Comparison of ENCODE assay signal across 22 cellular contexts in genomic region chr11:9825315-9825714, GRCh38.
DNase-seq lines count a peak whose midpoint lies in the region; ATAC-seq, FAIRE-seq and TF ChIP-seq lines count a peak whose summit lies in the region.
"Had no signal": no experiment of that assay in that cellular context is flagged by ENCODE, and none has a peak within 500 bp of the region (broad histone marks: within the 10 kb centered on the region; RNA-seq: fewer than 3 reads in every experiment).

No MANE protein-coding gene starts in this region.

- H3K36me3 ChIP-seq in suprapubic skin (peaks cover 5% of the 10 kb centered on the region), gastrocnemius medialis (no peaks in the 10 kb centered on the region)
- H3K36me3 ChIP-seq: pancreas, WERI-Rb-1 had no signal

- H3K4me1 Mint-ChIP-seq in activated T-helper 17 cell treated with anti-CD3 and anti-CD28 coated beads, Interleukin-2, amount 50 U/mL, for 72 hours = no peaks in the 10 kb centered on the region
- H3K4me1 Mint-ChIP-seq: activated CD4-positive, alpha-beta memory T cell treated with anti-CD3 and anti-CD28 coated beads, Interleukin-2, amount 10 ng/mL, durations not matched to agents 7 days and 5 days; activated naive CD8-positive, alpha-beta T cell treated with anti-CD3 and anti-CD28 coated beads, Interleukin-2, amount 10 ng/mL, durations not matched to agents 7 days and 5 days; naive B cell had no signal

- H3K4me1 ChIP-seq in suprapubic skin (peaks cover 13% of the 10 kb centered on the region), gastrocnemius medialis (no peaks in the 10 kb centered on the region)
- H3K4me1 ChIP-seq: testis had no signal

- DNase-seq in AG09309 (ENCODE audit: low read depth) (peak; percentile 73), GM12892 (ENCODE audit: insufficient read length) (no peak), fibroblast of pulmonary artery (ENCODE audit: low read depth) (peak; percentile 10), suprapubic skin (ENCODE audit: low spot score in 2 of 2) (no peak), NCI-H146 (lab: John Stamatoyannopoulos, UW) (no peak), gastrocnemius medialis (no peak)
- DNase-seq: activated CD4-positive, alpha-beta memory T cell treated with anti-CD3 and anti-CD28 coated beads, Interleukin-2, amount 10 ng/mL, durations not matched to agents 7 days and 5 days; activated naive CD8-positive, alpha-beta T cell treated with anti-CD3 and anti-CD28 coated beads, Interleukin-2, amount 10 ng/mL, durations not matched to agents 7 days and 5 days; activated T-cell treated with anti-CD3 and anti-CD28 coated beads, Interleukin-2, amount 50 U/mL, for 4 hours; central memory CD4-positive, alpha-beta T cell; effector CD8-positive, alpha-beta T cell; H7; naive B cell; NCI-H187; pancreas; SHP77; stimulated activated CD4-positive, alpha-beta T cell treated with anti-CD3 and anti-CD28 coated beads, Interleukin-4, amount 100 ng/mL, for 1 hour; T-helper 1 cell; testis; WERI-Rb-1 had no signal

- H3K27me3 Mint-ChIP-seq in activated T-helper 17 cell treated with anti-CD3 and anti-CD28 coated beads, Interleukin-2, amount 50 U/mL, for 72 hours = no peaks in the 10 kb centered on the region
- H3K27me3 Mint-ChIP-seq: activated CD4-positive, alpha-beta memory T cell treated with anti-CD3 and anti-CD28 coated beads, Interleukin-2, amount 10 ng/mL, durations not matched to agents 7 days and 5 days; activated naive CD8-positive, alpha-beta T cell treated with anti-CD3 and anti-CD28 coated beads, Interleukin-2, amount 10 ng/mL, durations not matched to agents 7 days and 5 days; naive B cell had no signal

- peak overlapping the region; percentile 14 for H3K27ac Mint-ChIP-seq in activated T-helper 17 cell treated with anti-CD3 and anti-CD28 coated beads, Interleukin-2, amount 50 U/mL, for 72 hours
- H3K27ac Mint-ChIP-seq: activated CD4-positive, alpha-beta memory T cell treated with anti-CD3 and anti-CD28 coated beads, Interleukin-2, amount 10 ng/mL, durations not matched to agents 7 days and 5 days; activated naive CD8-positive, alpha-beta T cell treated with anti-CD3 and anti-CD28 coated beads, Interleukin-2, amount 10 ng/mL, durations not matched to agents 7 days and 5 days had no signal

- TF ChIP-seq POLR2A in GM12892 (IDR thresholded peaks at IDR 0.05; ENCODE audit: low read depth, low read length) (no peak), suprapubic skin (IDR thresholded peaks at IDR 0.05) (no peak), gastrocnemius medialis (IDR thresholded peaks at IDR 0.05) (no peak)

- TF ChIP-seq CTCF in AG09309 (IDR thresholded peaks at IDR 0.05; ENCODE audit: control insufficient read depth, insufficient read depth, low read depth, low read length, missing control alignments) (peak; percentile 34), fibroblast of pulmonary artery (IDR thresholded peaks at IDR 0.05; ENCODE audit: low read length, missing control alignments) (no peak), suprapubic skin (IDR thresholded peaks at IDR 0.05) (no peak), gastrocnemius medialis (IDR thresholded peaks at IDR 0.05 in 4 of 5, conservative IDR thresholded peaks at IDR 0.05 in 1 of 5) (no peak)

- H3K27ac ChIP-seq in suprapubic skin (no peak overlapping the region), gastrocnemius medialis (no peak overlapping the region)
- H3K27ac ChIP-seq: pancreas, testis, WERI-Rb-1 had no signal

- H3K9me3 ChIP-seq in suprapubic skin (no peaks in the 10 kb centered on the region), gastrocnemius medialis (no peaks in the 10 kb centered on the region)
- H3K9me3 ChIP-seq: pancreas, testis had no signal

- H3K27me3 ChIP-seq in suprapubic skin (no peaks in the 10 kb centered on the region), gastrocnemius medialis (no peaks in the 10 kb centered on the region)
- H3K27me3 ChIP-seq: pancreas, testis had no signal

- no peaks in the 10 kb centered on the region for H3K9me3 Mint-ChIP-seq in activated T-helper 17 cell treated with anti-CD3 and anti-CD28 coated beads, Interleukin-2, amount 50 U/mL, for 72 hours
- H3K9me3 Mint-ChIP-seq: activated CD4-positive, alpha-beta memory T cell treated with anti-CD3 and anti-CD28 coated beads, Interleukin-2, amount 10 ng/mL, durations not matched to agents 7 days and 5 days; activated naive CD8-positive, alpha-beta T cell treated with anti-CD3 and anti-CD28 coated beads, Interleukin-2, amount 10 ng/mL, durations not matched to agents 7 days and 5 days; activated T-cell treated with anti-CD3 and anti-CD28 coated beads, Interleukin-2, amount 50 U/mL, for 4 hours; naive B cell had no signal

- ATAC-seq in activated T-helper 17 cell treated with anti-CD3 and anti-CD28 coated beads, Interleukin-2, amount 50 U/mL, for 72 hours (replicated peaks) = peak; percentile 68
- ATAC-seq in gastrocnemius medialis (no peak), HG03439 (IDR thresholded peaks at IDR 0.05; ENCODE audit: unreplicated experiment) (no peak)
- ATAC-seq: activated T-cell treated with anti-CD3 and anti-CD28 coated beads, Interleukin-2, amount 50 U/mL, for 4 hours; pancreas had no signal

- H3K4me3 ChIP-seq in AG09309 (ENCODE audit: control insufficient read depth, low read depth, low read length) (no peak overlapping the region), fibroblast of pulmonary artery (replicated peaks; ENCODE audit: low read depth, low read length) (no peak overlapping the region), suprapubic skin (no peak overlapping the region), gastrocnemius medialis (no peak overlapping the region)
- H3K4me3 ChIP-seq: pancreas, testis had no signal

- H3K4me3 Mint-ChIP-seq in activated T-helper 17 cell treated with anti-CD3 and anti-CD28 coated beads, Interleukin-2, amount 50 U/mL, for 72 hours = no peak overlapping the region
- H3K4me3 Mint-ChIP-seq: activated CD4-positive, alpha-beta memory T cell treated with anti-CD3 and anti-CD28 coated beads, Interleukin-2, amount 10 ng/mL, durations not matched to agents 7 days and 5 days; activated naive CD8-positive, alpha-beta T cell treated with anti-CD3 and anti-CD28 coated beads, Interleukin-2, amount 10 ng/mL, durations not matched to agents 7 days and 5 days; activated T-cell treated with anti-CD3 and anti-CD28 coated beads, Interleukin-2, amount 50 U/mL, for 4 hours; naive B cell had no signal

- peak; percentile 48 for FAIRE-seq in GM12892 (lab: Jason Lieb, UNC)
- FAIRE-seq: pancreas had no signal

- 78% methylated on average over 4 of the region's 4 CpGs for WGBS in suprapubic skin

- in situ Hi-C loops in gastrocnemius medialis (cut with MboI; ENCODE audit: low sequenced_read_pairs in 4 of 4) = no loop called here

- intact Hi-C loops in gastrocnemius medialis (cut with DNase I; ENCODE audit: low total_unique reads) = no loop called here

- H3K36me3 Mint-ChIP-seq in activated T-helper 17 cell treated with anti-CD3 and anti-CD28 coated beads, Interleukin-2, amount 50 U/mL, for 72 hours (ENCODE audit: low read depth) = no peaks in the 10 kb centered on the region

- no peak for TF ChIP-seq EP300 in suprapubic skin (IDR thresholded peaks at IDR 0.05)

Comparison
In these comparisons a context has a peak if more than half of its experiments do, and no peak if none do; other contexts are left out.
1. DNase-seq: peak in AG09309 (single experiment) and fibroblast of pulmonary artery (single experiment); none in GM12892 (single experiment), suprapubic skin (0 of 2), NCI-H146 (single experiment) and gastrocnemius medialis (0 of 2).